In genomic region chr10:62577666-62578291, GRCh38 we compare ENCODE assay signal across 20 cellular contexts.
DNase-seq lines count a peak whose midpoint lies in the region; TF ChIP-seq lines count a peak whose summit lies in the region.
"Had no signal": no experiment of that assay in that cellular context is flagged by ENCODE, and none has a peak within 500 bp of the region (broad histone marks: within the 10 kb centered on the region; RNA-seq: fewer than 3 reads in every experiment).

No MANE protein-coding gene starts in this region.

- no peaks in the 10 kb centered on the region for H3K9me3 ChIP-seq in A673 (ENCODE audit: low read depth, low read length, poor library complexity, severe bottlenecking)

- DNase-seq in GM04504 (ENCODE audit: low read depth) (peak; percentile 70), amniotic stem cell (lab: John Stamatoyannopoulos, UW) (peak; percentile 25), foreskin fibroblast (peak; percentile 70 to 85), A673 (ENCODE audit: low spot score) (no peak), NCI-H526 treated with DMSO at 0.1 percent for 48 hours (lab: John Stamatoyannopoulos, UW) (no peak), Kasumi-1 (lab: John Stamatoyannopoulos, UW) (no peak)
- no peak for DNase-seq in stimulated activated CD4-positive, alpha-beta T cell treated with anti-CD3 and anti-CD28 coated beads, Interleukin-4, amount 100 ng/mL, for 4 hours
- DNase-seq: activated B cell treated with CpG ODN at 0.5 μM for 24 hours; activated CD4-positive, alpha-beta memory T cell treated with anti-CD3 and anti-CD28 coated beads, Interleukin-2, amount 10 ng/mL, durations not matched to agents 7 days and 5 days; activated naive CD4-positive, alpha-beta T cell treated with anti-CD3 and anti-CD28 coated beads, Interleukin-2, amount 50 U/mL, for 16 hours; activated T-cell treated with anti-CD3 and anti-CD28 coated beads, Interleukin-2, amount 50 U/mL, for 24 hours; CD4-positive, alpha-beta T cell; DMS79 treated with DMSO at 0.1 percent for 48 hours; GOT3; head of caudate nucleus; naive B cell; NCI-H1930; SHP77 had no signal

- H3K4me3 ChIP-seq in foreskin fibroblast (ENCODE audit: low read depth in 1 of 2, low read length in 2 of 2) (no peak overlapping the region), A673 (ENCODE audit: low read depth, low read length, poor library complexity, severe bottlenecking) (no peak overlapping the region)

- TF ChIP-seq CTCF in foreskin fibroblast (IDR thresholded peaks at IDR 0.05; ENCODE audit: low read depth, low read length), result no peak
- no peak for TF ChIP-seq CTCF in A673 (conservative IDR thresholded peaks at IDR 0.05; ENCODE audit: low read depth, low read length)

- POLR2A ChIA-PET in A673 (lab: Charles Lee; ENCODE audit: low non-redundant PET), result no interaction called here

- CTCF ChIA-PET in A673 (lab: Charles Lee), result no interaction called here

- BruUV-seq in A673 (replicated peaks; lab: Mats Ljungman, UMichigan), result no TSS peak

- H3K4me1 ChIP-seq in A673 (ENCODE audit: insufficient read depth, low read length, poor library complexity, severe bottlenecking), result peaks cover 11% of the 10 kb centered on the region
- H3K4me1 ChIP-seq: parathyroid adenoma had no signal

- intact Hi-C loops in A673 (cut with micrococcal nuclease; ENCODE audit: unreplicated experiment), result no loop called here

- no peaks in the 10 kb centered on the region for H3K27me3 ChIP-seq in A673 (replicated peaks; ENCODE audit: insufficient read depth, low read depth, low read length, poor library complexity)

- H3K27ac ChIP-seq in A673 (ENCODE audit: low read depth, low read length, poor library complexity, severe bottlenecking), result no peak overlapping the region
- H3K27ac ChIP-seq: epithelial cell of prostate, parathyroid adenoma had no signal

- H3K36me3 ChIP-seq in A673 (ENCODE audit: insufficient read depth, low read length, poor library complexity, severe bottlenecking), result no peaks in the 10 kb centered on the region

Comparison
In these comparisons a context has a peak if more than half of its experiments do, and no peak if none do; other contexts are left out.
1. DNase-seq: peak in GM04504 (single experiment), amniotic stem cell (single experiment) and foreskin fibroblast (2 of 2); none in A673 (single experiment), stimulated activated CD4-positive, alpha-beta T cell treated with anti-CD3 and anti-CD28 coated beads, Interleukin-4, amount 100 ng/mL, for 4 hours (0 of 2), NCI-H526 treated with DMSO at 0.1 percent for 48 hours (single experiment) and Kasumi-1 (0 of 2).